Comparison of ENCODE assay signal across 16 cellular contexts in genomic region chr9:138016406-138017187, GRCh38.
DNase-seq lines count a peak whose midpoint lies in the region; ATAC-seq and TF ChIP-seq lines count a peak whose summit lies in the region.
"Had no signal": no experiment of that assay in that cellular context is flagged by ENCODE, and none has a peak within 500 bp of the region (broad histone marks: within the 10 kb centered on the region; RNA-seq: fewer than 3 reads in every experiment).

No MANE protein-coding gene starts in this region.

- no peaks in the 10 kb centered on the region for H3K9me3 Mint-ChIP-seq in activated CD8-positive, alpha-beta memory T cell treated with anti-CD3 and anti-CD28 coated beads, Interleukin-2, amount 10 ng/mL, durations not matched to agents 7 days and 5 days (ENCODE audit: low read depth)
- H3K9me3 Mint-ChIP-seq in nephron progenitor cell, result no peaks in the 10 kb centered on the region

- H3K27me3 Mint-ChIP-seq in activated CD8-positive, alpha-beta memory T cell treated with anti-CD3 and anti-CD28 coated beads, Interleukin-2, amount 10 ng/mL, durations not matched to agents 7 days and 5 days, result peaks cover 2% of the 10 kb centered on the region
- peaks cover 13% of the 10 kb centered on the region for H3K27me3 Mint-ChIP-seq in nephron progenitor cell (ENCODE audit: low read depth, poor library complexity)

- peak; percentile 34 for DNase-seq in activated CD8-positive, alpha-beta memory T cell treated with anti-CD3 and anti-CD28 coated beads, Interleukin-2, amount 10 ng/mL, durations not matched to agents 7 days and 5 days
- DNase-seq in activated CD8-positive, alpha-beta memory T cell treated with anti-CD3 and anti-CD28 coated beads, Interleukin-2, amount 50 U/mL, for 48 hours, result no peak
- DNase-seq in H7, result peak; percentile 22
- DNase-seq in nephron progenitor cell, result no peak
- DNase-seq in ureter (ENCODE audit: low spot score), result peak; percentile 15
- no peak for DNase-seq in NCI-H1436 (lab: John Stamatoyannopoulos, UW)
- DNase-seq in DMS53 (lab: John Stamatoyannopoulos, UW), result no peak
- DNase-seq: AML-193; CD4-positive, CD25-positive, alpha-beta regulatory T cell; CD8-positive, alpha-beta memory T cell; COR-L47; DMS79; GDM1 had no signal

- CTCF ChIA-PET in activated CD8-positive, alpha-beta memory T cell treated with anti-CD3 and anti-CD28 coated beads, Interleukin-2, amount 10 ng/mL, durations not matched to agents 7 days and 5 days (lab: Charles Lee), result no interaction called here

- H3K27me3 ChIP-seq in H7 (ENCODE audit: control insufficient read depth, insufficient read depth, low read length), result no peaks in the 10 kb centered on the region

- no peak overlapping the region for H3K27ac Mint-ChIP-seq in activated CD8-positive, alpha-beta memory T cell treated with anti-CD3 and anti-CD28 coated beads, Interleukin-2, amount 10 ng/mL, durations not matched to agents 7 days and 5 days
- peak overlapping the region; percentile 9 for H3K27ac Mint-ChIP-seq in nephron progenitor cell

- no peak overlapping the region for H3K4me3 Mint-ChIP-seq in activated CD8-positive, alpha-beta memory T cell treated with anti-CD3 and anti-CD28 coated beads, Interleukin-2, amount 10 ng/mL, durations not matched to agents 7 days and 5 days
- no peak overlapping the region for H3K4me3 Mint-ChIP-seq in nephron progenitor cell
- H3K4me3 Mint-ChIP-seq: CD4-positive, CD25-positive, alpha-beta regulatory T cell; CD8-positive, alpha-beta memory T cell had no signal

- no peaks in the 10 kb centered on the region for H3K4me1 Mint-ChIP-seq in activated CD8-positive, alpha-beta memory T cell treated with anti-CD3 and anti-CD28 coated beads, Interleukin-2, amount 10 ng/mL, durations not matched to agents 7 days and 5 days
- peaks cover 21% of the 10 kb centered on the region for H3K4me1 Mint-ChIP-seq in nephron progenitor cell
- H3K4me1 Mint-ChIP-seq: CD8-positive, alpha-beta memory T cell had no signal

- H3K4me3 ChIP-seq in H7 (ENCODE audit: insufficient read depth, low read depth, low read length), result no peak overlapping the region
- H3K4me3 ChIP-seq: A549, HAP-1 had no signal

- no peak for TF ChIP-seq CTCF in nephron progenitor cell (IDR thresholded peaks at IDR 0.05)

- no peaks in the 10 kb centered on the region for H3K36me3 Mint-ChIP-seq in activated CD8-positive, alpha-beta memory T cell treated with anti-CD3 and anti-CD28 coated beads, Interleukin-2, amount 10 ng/mL, durations not matched to agents 7 days and 5 days
- no peaks in the 10 kb centered on the region for H3K36me3 Mint-ChIP-seq in nephron progenitor cell (ENCODE audit: low read depth)
- H3K36me3 Mint-ChIP-seq: CD4-positive, CD25-positive, alpha-beta regulatory T cell; CD8-positive, alpha-beta memory T cell had no signal

- ATAC-seq in activated CD8-positive, alpha-beta memory T cell treated with anti-CD3 and anti-CD28 coated beads, Interleukin-2, amount 10 ng/mL, durations not matched to agents 7 days and 5 days, result no peak
- no peak for ATAC-seq in HG03196 (IDR thresholded peaks at IDR 0.05; ENCODE audit: unreplicated experiment)
- ATAC-seq: A549 had no signal

- no peaks in the 10 kb centered on the region for H3K36me3 ChIP-seq in H7 (replicated peaks; ENCODE audit: control insufficient read depth, insufficient read depth, low read length)
- H3K36me3 ChIP-seq: HAP-1 had no signal

Comparison
In these comparisons a context has a peak if more than half of its experiments do, and no peak if none do; other contexts are left out.
1. DNase-seq: peak in activated CD8-positive, alpha-beta memory T cell treated with anti-CD3 and anti-CD28 coated beads, Interleukin-2, amount 10 ng/mL, durations not matched to agents 7 days and 5 days (single experiment), H7 (single experiment) and ureter (single experiment); none in activated CD8-positive, alpha-beta memory T cell treated with anti-CD3 and anti-CD28 coated beads, Interleukin-2, amount 50 U/mL, for 48 hours (single experiment), nephron progenitor cell (single experiment), NCI-H1436 (single experiment) and DMS53 (single experiment).